ENCODE assay signal across 8 cellular contexts in the genomic region with DNA sequence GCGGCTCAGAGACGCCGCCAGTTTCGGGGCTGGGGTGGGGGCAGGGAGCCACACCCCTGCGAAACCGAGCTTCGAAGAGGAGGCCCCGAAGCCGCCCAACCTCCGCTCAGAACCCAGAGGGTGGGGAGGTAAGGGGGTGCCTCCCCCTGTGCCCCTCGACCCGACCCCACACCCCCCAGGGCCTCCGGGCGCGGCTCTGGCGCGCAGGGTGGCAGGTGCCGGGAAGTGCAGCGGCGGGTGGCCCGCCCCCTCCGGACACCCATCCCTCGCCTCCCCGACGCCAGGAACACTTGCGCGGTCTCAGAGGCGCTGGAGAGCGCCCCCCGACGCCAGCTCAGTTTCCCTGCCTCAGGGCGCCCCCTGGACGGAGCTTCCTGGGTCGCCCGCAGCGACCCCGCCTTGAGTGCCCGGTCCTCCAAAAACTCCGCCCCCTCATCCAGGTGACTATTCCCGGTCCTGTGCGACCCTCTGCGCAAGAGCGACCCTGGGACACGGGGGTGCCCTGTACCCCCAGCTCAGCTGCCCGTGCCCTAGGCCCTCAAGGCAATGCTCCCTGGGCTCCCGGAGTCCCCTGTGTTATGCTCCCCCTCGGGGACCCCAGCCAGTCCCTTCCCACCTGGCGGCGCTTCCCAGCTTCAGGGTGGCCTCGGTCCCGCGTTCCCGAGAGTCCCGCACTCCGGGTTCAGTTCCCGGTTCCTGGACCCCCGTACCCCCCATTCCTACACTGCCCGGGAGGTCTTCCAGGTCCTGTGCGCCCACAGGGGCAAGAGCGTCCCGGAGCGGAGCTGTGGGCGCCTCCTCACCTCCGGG. TPM values are rescaled to one million over a fixed set of nuclear protein-coding genes. Genes with fewer than 3 reads are reported as not detected.
DNase-seq lines count a peak whose midpoint lies in the region; ATAC-seq, FAIRE-seq and TF ChIP-seq lines count a peak whose summit lies in the region.

No MANE protein-coding gene starts in this region.

- no peaks in the 10 kb centered on the region for H3K9me3 ChIP-seq in transverse colon

- peak; percentile 14 for TF ChIP-seq CTCF in D721Med (IDR thresholded peaks at IDR 0.05; ENCODE audit: insufficient read depth, missing control alignments)
- TF ChIP-seq CTCF in KMS-11 (conservative IDR thresholded peaks at IDR 0.05; ENCODE audit: low read depth, low read length), result peak; percentile 40; the same call in 1 of the 2 replicates
- TF ChIP-seq CTCF in brain microvascular endothelial cell (IDR thresholded peaks at IDR 0.05; ENCODE audit: low read depth, low read length, missing control alignments), result no peak
- peak in 3 of 5 experiments; percentile 23 to 41 (median 37) for TF ChIP-seq CTCF in transverse colon (IDR thresholded peaks at IDR 0.05)

- H3K4me1 ChIP-seq in KMS-11 (ENCODE audit: low read depth, poor library complexity, severe bottlenecking), result peaks cover 21% of the 10 kb centered on the region
- peaks cover 3 to 25% (median 20%) of the 10 kb centered on the region in 4 donors for H3K4me1 ChIP-seq in transverse colon

- H3K27me3 ChIP-seq in KMS-11 (ENCODE audit: insufficient read depth, low read depth) (no peaks in the 10 kb centered on the region), brain microvascular endothelial cell (replicated peaks) (peaks cover 33% of the 10 kb centered on the region), transverse colon (peaks cover 13% of the 10 kb centered on the region)

- DNase-seq in D721Med (ENCODE audit: insufficient read length, low spot score) (peak; percentile 35), brain microvascular endothelial cell (no peak), left lobe of liver (ENCODE audit: low spot score) (peak; percentile 77), transverse colon (peak; percentile 46), NCI-H446 (lab: John Stamatoyannopoulos, UW) (no peak), medulla oblongata (ENCODE audit: extremely low spot score) (no peak)

- in situ Hi-C loops in brain microvascular endothelial cell (cut with HindIII; ENCODE audit: low pct_ligation_motif_present, low sequenced_read_pairs) (no loop called here), transverse colon (cut with MboI; ENCODE audit: low pct_ligation_motif_present in 1 of 4, low pct_unique_long_range_greater_than_20kb in 1 of 4, low sequenced_read_pairs in 3 of 4) (no loop called here)

- TF ChIP-seq EP300 in transverse colon (IDR thresholded peaks at IDR 0.05; ENCODE audit: low read depth), result no peak

- intact Hi-C loops in transverse colon (cut with DNase I; ENCODE audit: low total_unique reads), result no loop called here

- H3K9ac ChIP-seq in KMS-11, result peak overlapping the region; percentile 23; the same call in 1 of the 2 replicates

- H3K4me2 ChIP-seq in KMS-11, result peak overlapping the region; percentile 84

- ATAC-seq in left lobe of liver (peak; percentile 57), HG03095 (IDR thresholded peaks at IDR 0.05; ENCODE audit: unreplicated experiment) (no peak)

- H3K79me2 ChIP-seq in KMS-11 (ENCODE audit: insufficient read depth, low read depth), result no peaks in the 10 kb centered on the region

- WGBS in transverse colon (ENCODE audit: low coverage in 1 of 2), 2 donors, result 0 to 1% methylated on average over 3 to 50 of the region's 64 CpGs

- no peak overlapping the region for H3K27ac ChIP-seq in KMS-11
- H3K27ac ChIP-seq in brain microvascular endothelial cell, result no peak overlapping the region
- H3K27ac ChIP-seq in transverse colon, result peak overlapping the region; percentile 78 to 87 (median 82)

- FAIRE-seq in D721Med (lab: Jason Lieb, UNC), result no peak

- no peak overlapping the region for H3K4me3 ChIP-seq in KMS-11 (IDR thresholded peaks at IDR 0.05; ENCODE audit: insufficient read depth, low read depth, low read length)
- peak overlapping the region; percentile 22 for H3K4me3 ChIP-seq in brain microvascular endothelial cell (ENCODE audit: low read depth, low read length)
- H3K4me3 ChIP-seq in transverse colon, result peak overlapping the region; percentile 48 to 82 (median 60)

- peak overlapping the region; percentile 95 for H2AFZ ChIP-seq in KMS-11 (ENCODE audit: low read depth)

- no peaks in the 10 kb centered on the region for H4K20me1 ChIP-seq in KMS-11 (ENCODE audit: insufficient read depth)

- H3K36me3 ChIP-seq in KMS-11 (ENCODE audit: insufficient read depth) (no peaks in the 10 kb centered on the region), brain microvascular endothelial cell (replicated peaks) (no peaks in the 10 kb centered on the region), transverse colon (no peaks in the 10 kb centered on the region)

- no peak for TF ChIP-seq POLR2A in transverse colon (IDR thresholded peaks at IDR 0.05)

RNA-seq across cellular contexts. Expression of a gene that starts 0.6 kb away (rescaled TPM):
- total RNA-seq in left lobe of liver (26.4 TPM), transverse colon (10 to 100 TPM; 13.5 to 28.8 (median 22.8) TPM)

RNA-seq across cellular contexts. Expression of a gene that starts 21.7 kb away (rescaled TPM):
- total RNA-seq in left lobe of liver (0.33 TPM), transverse colon (1 to 10 TPM in 1 of 4 donors, under 1 TPM in 3; 0.32 to 6.2 (median 0.53) TPM)

Comparison
In these comparisons a context has a peak if more than half of its experiments do, and no peak if none do; other contexts are left out.
1. DNase-seq: peak in D721Med (single experiment), left lobe of liver (single experiment) and transverse colon (single experiment); none in brain microvascular endothelial cell (single experiment), NCI-H446 (0 of 2) and medulla oblongata (single experiment).
2. H3K27ac ChIP-seq: peak in transverse colon (4 of 4); none in KMS-11 (single experiment) and brain microvascular endothelial cell (single experiment).